In genomic region chr22:37303821-37304274, GRCh38 we compare ENCODE assay signal across 8 cellular contexts. TPM values are rescaled to one million over a fixed set of nuclear protein-coding genes. Genes with fewer than 3 reads are reported as not detected.
DNase-seq lines count a peak whose midpoint lies in the region; ATAC-seq and TF ChIP-seq lines count a peak whose summit lies in the region.

No MANE protein-coding gene starts in this region.

- no peak overlapping the region for H2BK5ac ChIP-seq in neuronal stem cell (ENCODE audit: low read length)

- H3K4me1 ChIP-seq in ascending aorta: peaks cover 6 to 12% of the 10 kb centered on the region in 2 donors
- H3K4me1 ChIP-seq in neuronal stem cell (ENCODE audit: control insufficient read depth in 2 of 2, insufficient read depth in 1 of 2, low read depth in 1 of 2, low read length in 2 of 2): peaks cover 7 to 8% of the 10 kb centered on the region in 2 donors

- peak overlapping the region; percentile 27 for H3K4me3 Mint-ChIP-seq in CD4-positive, alpha-beta T cell

- peaks cover 89% of the 10 kb centered on the region for H3K36me3 Mint-ChIP-seq in CD4-positive, alpha-beta T cell (ENCODE audit: low read depth)

- ATAC-seq in CD4-positive, alpha-beta T cell (ENCODE audit: poor library complexity): no peak
- ATAC-seq in GM19324 (IDR thresholded peaks at IDR 0.05; ENCODE audit: low FRiP score, unreplicated experiment): no peak

- POLR2A ChIA-PET in CD4-positive, alpha-beta T cell (lab: Charles Lee): interaction anchor here (1.0 to 1.5 kb wide), 2 partner anchors 10 to 288 kb away, joined by 3 to 5 read pairs; no protein-coding TSS in a partner anchor

- H3K23ac ChIP-seq in neuronal stem cell (ENCODE audit: low read depth, low read length, poor library complexity): no peak overlapping the region

- no peaks in the 10 kb centered on the region for H3K9me3 Mint-ChIP-seq in CD4-positive, alpha-beta T cell

- H3K36me3 ChIP-seq in ascending aorta (no peaks in the 10 kb centered on the region), neuronal stem cell (replicated peaks in 1 of 2; ENCODE audit: control insufficient read depth in 2 of 2, insufficient read depth in 2 of 2, low read length in 2 of 2) (peaks cover 0 to 3% of the 10 kb centered on the region in 2 donors), H7 (replicated peaks; ENCODE audit: control insufficient read depth, insufficient read depth, low read length) (no peaks in the 10 kb centered on the region)

- H2BK15ac ChIP-seq in neuronal stem cell (ENCODE audit: low read length): peak overlapping the region; percentile 5

- no peak overlapping the region for H2AK5ac ChIP-seq in neuronal stem cell (ENCODE audit: low read depth, low read length)

- H3K4me2 ChIP-seq in neuronal stem cell (ENCODE audit: insufficient read depth, low read length, poor library complexity, severe bottlenecking): no peak overlapping the region

- intact Hi-C loops in CD4-positive, alpha-beta T cell (cut with DNase I, micrococcal nuclease): loop anchor here in 1 of 2 experiments (1.0 kb wide), 1 partner anchor 21 kb away; no protein-coding TSS in a partner anchor
- intact Hi-C loops in ascending aorta (cut with DNase I): no loop called here

- H4K91ac ChIP-seq in neuronal stem cell (ENCODE audit: low read depth, low read length, poor library complexity): no peak overlapping the region

- no peak for TF ChIP-seq CTCF in CD4-positive, alpha-beta T cell (IDR thresholded peaks at IDR 0.05)
- no peak for TF ChIP-seq CTCF in ascending aorta (IDR thresholded peaks at IDR 0.05)

- peaks cover 90% of the 10 kb centered on the region for H3K4me1 Mint-ChIP-seq in CD4-positive, alpha-beta T cell (ENCODE audit: low read depth)

- peak overlapping the region; percentile 97 for H3K27ac ChIP-seq in CD4-positive, alpha-beta T cell (ENCODE audit: low read depth, low read length)
- no peak overlapping the region for H3K27ac ChIP-seq in ascending aorta
- no peak overlapping the region for H3K27ac ChIP-seq in neuronal stem cell (replicated peaks; ENCODE audit: low read length)

- H2BK120ac ChIP-seq in neuronal stem cell (ENCODE audit: low read depth, low read length): no peak overlapping the region

- no peaks in the 10 kb centered on the region for H3K79me1 ChIP-seq in neuronal stem cell (ENCODE audit: low read depth, low read length)

- H2AFZ ChIP-seq in neuronal stem cell (ENCODE audit: low read length): no peak overlapping the region

- H2BK12ac ChIP-seq in neuronal stem cell (ENCODE audit: low read length): no peak overlapping the region

- H3K9me3 ChIP-seq in CD4-positive, alpha-beta T cell (ENCODE audit: control insufficient read depth, low read length): no peaks in the 10 kb centered on the region
- H3K9me3 ChIP-seq in ascending aorta (no peaks in the 10 kb centered on the region), neuronal stem cell (replicated peaks in 1 of 2; ENCODE audit: control insufficient read depth in 2 of 2, insufficient read depth in 1 of 2, low read depth in 1 of 2, low read length in 2 of 2) (no peaks in the 10 kb centered on the region)

- no peaks in the 10 kb centered on the region for H3K27me3 ChIP-seq in CD4-positive, alpha-beta T cell (ENCODE audit: control insufficient read depth, insufficient read depth, low read length)
- H3K27me3 ChIP-seq in ascending aorta (no peaks in the 10 kb centered on the region), neuronal stem cell (ENCODE audit: control insufficient read depth in 3 of 3, insufficient read depth in 3 of 3, low read depth in 1 of 3, low read length in 3 of 3) (peaks cover 0 to 48% (median 0%) of the 10 kb centered on the region in 3 experiments), H7 (ENCODE audit: control insufficient read depth, insufficient read depth, low read length) (0 out of 2 replicates have a peak, but pooled peaks cover 1% of the 10 kb centered on the region)

- no peak overlapping the region for H3K14ac ChIP-seq in neuronal stem cell (ENCODE audit: low read length)

- H3K27ac Mint-ChIP-seq in CD4-positive, alpha-beta T cell: peak overlapping the region; percentile 95

- CTCF ChIA-PET in CD4-positive, alpha-beta T cell (lab: Charles Lee): no interaction called here

- H3K4ac ChIP-seq in neuronal stem cell (ENCODE audit: low read length): no peak overlapping the region

- DNase-seq in CD4-positive, alpha-beta T cell: peak in 2 of 10 experiments; percentile 31 to 44
- DNase-seq in RPMI7951 (ENCODE audit: low read depth): peak; percentile 91
- peak; percentile 56 to 79 for DNase-seq in ascending aorta (ENCODE audit: low spot score in 2 of 2)
- no peak for DNase-seq in neuronal stem cell (ENCODE audit: low spot score)
- no peak for DNase-seq in NCI-H1930 (lab: John Stamatoyannopoulos, UW)
- DNase-seq in cerebellum (ENCODE audit: low spot score): no peak
- no peak for DNase-seq in H7

- no peaks in the 10 kb centered on the region for H3K27me3 Mint-ChIP-seq in CD4-positive, alpha-beta T cell

- no peak overlapping the region for H4K8ac ChIP-seq in neuronal stem cell (ENCODE audit: low read depth, low read length)

- H3K18ac ChIP-seq in neuronal stem cell (ENCODE audit: low read length): no peak overlapping the region

- H3K9ac ChIP-seq in neuronal stem cell (ENCODE audit: low read depth, low read length, poor library complexity): no peak overlapping the region

- H3K4me3 ChIP-seq in ascending aorta (no peak overlapping the region), neuronal stem cell (ENCODE audit: low read length in 2 of 2) (no peak overlapping the region), H7 (ENCODE audit: insufficient read depth, low read depth, low read length) (no peak overlapping the region)

- WGBS in neuronal stem cell (ENCODE audit: extremely low coverage in 2 of 2, insufficient read length in 2 of 2, insufficient replicate concordance in 1 of 2), 2 donors: no CpG with 5 or more reads among the region's 9 CpGs

RNA-seq across cellular contexts. Expression of gene CYTH4, which starts 21.5 kb away (rescaled TPM):
- total RNA-seq in CD4-positive, alpha-beta T cell: 100 to 1,000 TPM; 134 to 138 TPM
- 1.2 and 1.6 TPM in 2 replicates for total RNA-seq in RPMI7951 (2014; rRNA removed; shearing (Covaris generic))
- total RNA-seq in ascending aorta (130 TPM), cerebellum (3.9 TPM)
- polyA plus RNA-seq in neuronal stem cell (2013, experiment 1 of 2): not detected
- not detected for polyA plus RNA-seq in neuronal stem cell (2013, experiment 2 of 2)
- not detected in 2 replicates for total RNA-seq in H7 (2014; rRNA removed; shearing (Covaris generic))

RNA-seq across cellular contexts. Expression of gene RAC2, which starts 59.8 kb away (rescaled TPM):
- 100 to 1,000 TPM; 174 to 180 TPM for total RNA-seq in CD4-positive, alpha-beta T cell
- 138 and 151 TPM in 2 replicates for total RNA-seq in RPMI7951 (2014; rRNA removed; shearing (Covaris generic))
- total RNA-seq in ascending aorta (11.5 TPM), cerebellum (0.64 TPM)
- polyA plus RNA-seq in neuronal stem cell (2013, experiment 1 of 2): 1.2 TPM
- polyA plus RNA-seq in neuronal stem cell (2013, experiment 2 of 2): 1.1 TPM
- 9.4 and 9.6 TPM in 2 replicates for total RNA-seq in H7 (2014; rRNA removed; shearing (Covaris generic))

Comparison
In these comparisons a context has a peak if more than half of its experiments do, and no peak if none do; other contexts are left out.
1. DNase-seq: peak in RPMI7951 (single experiment) and ascending aorta (2 of 2); none in neuronal stem cell (single experiment), NCI-H1930 (0 of 2), cerebellum (single experiment) and H7 (single experiment).
2. RNA of gene CYTH4, which starts 21.5 kb away (total RNA-seq): 134 to 138 TPM in CD4-positive, alpha-beta T cell and 130 TPM in ascending aorta (single experiment); 3.9 TPM in cerebellum (single experiment), 1.2 to 1.6 TPM in RPMI7951 and not detected in H7; every median in the first group is over 10 times any median in the second.
3. RNA of gene RAC2, which starts 59.8 kb away (total RNA-seq): 174 to 180 TPM in CD4-positive, alpha-beta T cell and 138 to 151 TPM in RPMI7951; 11.5 TPM in ascending aorta (single experiment), 9.4 to 9.6 TPM in H7 and 0.64 TPM in cerebellum (single experiment); every median in the first group is over 10 times any median in the second.